ENCODE assay signal across 8 cellular contexts in the genomic region with DNA sequence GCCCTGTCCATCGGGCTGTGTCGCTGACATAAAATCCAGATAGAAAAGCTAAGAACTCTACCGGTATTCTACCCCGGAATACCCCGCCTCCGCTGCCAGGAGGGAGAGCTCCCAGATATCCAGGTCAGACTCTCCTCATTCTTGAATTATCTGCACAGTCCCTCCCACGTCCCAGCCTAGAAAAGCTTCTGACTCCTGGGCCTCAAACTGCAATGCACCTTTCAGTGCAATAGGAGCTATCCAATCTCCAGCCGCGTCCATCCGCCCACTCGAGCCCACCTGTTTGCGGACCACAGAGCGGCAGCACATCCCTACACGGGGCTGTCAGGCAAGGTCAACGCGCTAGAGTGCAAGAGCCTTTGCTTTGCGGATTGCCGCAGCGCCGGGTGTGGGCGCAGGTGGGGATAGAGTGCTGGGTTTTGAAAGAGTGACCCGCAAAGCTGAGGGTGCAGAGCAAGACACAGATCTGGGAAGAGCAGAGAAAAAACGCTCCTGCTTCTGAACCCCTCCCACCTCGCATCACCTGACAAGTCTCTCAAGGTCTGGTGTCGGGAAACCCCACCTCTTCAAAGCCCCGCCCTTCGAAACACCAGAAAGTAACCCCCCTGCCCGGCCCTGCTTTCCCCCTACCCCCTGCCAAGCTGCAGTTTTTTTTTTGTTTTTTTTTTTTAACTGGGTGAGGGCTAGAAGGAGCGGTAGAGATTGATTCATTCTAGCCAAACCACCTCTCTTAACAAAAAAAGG. TPM values are rescaled to one million over a fixed set of nuclear protein-coding genes. Genes with fewer than 3 reads are reported as not detected.
A peak's percentile ranks its signal among the peaks of the same experiment; 100 is the strongest.
DNase-seq lines count a peak whose midpoint lies in the region; ATAC-seq, FAIRE-seq and TF ChIP-seq lines count a peak whose summit lies in the region.

No MANE protein-coding gene starts in this region.

- H3K4me2 ChIP-seq in astrocyte (ENCODE audit: low read length): peak overlapping the region; percentile 100

- peak overlapping the region; percentile 82 for H3K27ac ChIP-seq in astrocyte (ENCODE audit: low read depth, low read length)

- no peak overlapping the region for H2AFZ ChIP-seq in astrocyte (ENCODE audit: low read depth, low read length)

- peak overlapping the region; percentile 84 for H3K4me3 ChIP-seq in astrocyte (ENCODE audit: insufficient read depth, low read depth, low read length)
- H3K4me3 ChIP-seq in retinal pigment epithelial cell (ENCODE audit: low read length): peak overlapping the region; percentile 91

- no peaks in the 10 kb centered on the region for H3K27me3 Mint-ChIP-seq in astrocyte (ENCODE audit: low read depth, unreplicated experiment)

- no peaks in the 10 kb centered on the region for H3K9me3 Mint-ChIP-seq in astrocyte (ENCODE audit: unreplicated experiment)

- H3K4me1 Mint-ChIP-seq in astrocyte (ENCODE audit: low read depth, unreplicated experiment): peaks cover 14% of the 10 kb centered on the region

- no peaks in the 10 kb centered on the region for H3K27me3 ChIP-seq in astrocyte (ENCODE audit: insufficient read depth, low read length)

- H3K4me3 Mint-ChIP-seq in astrocyte (ENCODE audit: unreplicated experiment): peak overlapping the region; percentile 98

- H3K4me1 ChIP-seq in astrocyte (ENCODE audit: insufficient read depth, low read length): peaks cover 27% of the 10 kb centered on the region

- no peaks in the 10 kb centered on the region for H3K9me3 ChIP-seq in astrocyte (ENCODE audit: insufficient read depth, low read depth, low read length)

- TF ChIP-seq CTCF in astrocyte (IDR thresholded peaks at IDR 0.05; ENCODE audit: insufficient read depth, low read depth, low read length): no peak
- peak; percentile 11 for TF ChIP-seq CTCF in retinal pigment epithelial cell (conservative IDR thresholded peaks at IDR 0.05; ENCODE audit: low read depth, low read length)

- no peaks in the 10 kb centered on the region for H3K36me3 ChIP-seq in astrocyte (ENCODE audit: insufficient read depth, low read length)

- DNase-seq in AG08396 (ENCODE audit: low spot score): peak; percentile 57
- DNase-seq in NCI-H1436 (lab: John Stamatoyannopoulos, UW): peak; percentile 83
- peak; percentile 89 for DNase-seq in T-helper 22 cell (ENCODE audit: low read depth)
- DNase-seq in astrocyte (ENCODE audit: low read depth): peak; percentile 65
- peak in 35 of 51 donors; percentile 13 to 81 (median 47) for DNase-seq in hypothalamus (lab: John Stamatoyannopoulos, UW)
- DNase-seq in retinal pigment epithelial cell (ENCODE audit: low read depth): no peak

- H4K20me1 ChIP-seq in astrocyte (ENCODE audit: insufficient read depth, low read length): peaks cover 24% of the 10 kb centered on the region

- peak overlapping the region; percentile 98 for H3K27ac Mint-ChIP-seq in astrocyte (ENCODE audit: unreplicated experiment)

- ATAC-seq in GM19463 (IDR thresholded peaks at IDR 0.05; ENCODE audit: unreplicated experiment) (peak; percentile 29), GM18517 (IDR thresholded peaks at IDR 0.05; ENCODE audit: unreplicated experiment) (no peak)

- peaks cover 58% of the 10 kb centered on the region for H3K79me2 ChIP-seq in astrocyte (ENCODE audit: insufficient read depth, low read length)

- no peak for FAIRE-seq in astrocyte (lab: Jason Lieb, UNC)

- H3K36me3 Mint-ChIP-seq in astrocyte (ENCODE audit: low read depth, unreplicated experiment): peaks cover 6% of the 10 kb centered on the region

- peak overlapping the region; percentile 89 for H3K9ac ChIP-seq in astrocyte (ENCODE audit: low read length)

RNA-seq across cellular contexts. Expression of a gene that starts 1.3 kb away (rescaled TPM):
- 128 and 152 TPM in 2 replicates for total RNA-seq in astrocyte

RNA-seq across cellular contexts. Expression of a gene that starts 5.0 kb away (rescaled TPM):
- total RNA-seq in astrocyte: 13.1 and 17.3 TPM in 2 replicates

RNA-seq across cellular contexts. Expression of a gene that starts 10.2 kb away (rescaled TPM):
- total RNA-seq in astrocyte: 28.6 and 32.0 TPM in 2 replicates

RNA-seq across cellular contexts. Expression of a gene that starts 13.8 kb away (rescaled TPM):
- total RNA-seq in astrocyte: 36.5 and 38.9 TPM in 2 replicates

RNA-seq across cellular contexts. Expression of a gene that starts 23.1 kb away (rescaled TPM):
- 54.8 and 56.7 TPM in 2 replicates for total RNA-seq in astrocyte
